In the genomic region with DNA sequence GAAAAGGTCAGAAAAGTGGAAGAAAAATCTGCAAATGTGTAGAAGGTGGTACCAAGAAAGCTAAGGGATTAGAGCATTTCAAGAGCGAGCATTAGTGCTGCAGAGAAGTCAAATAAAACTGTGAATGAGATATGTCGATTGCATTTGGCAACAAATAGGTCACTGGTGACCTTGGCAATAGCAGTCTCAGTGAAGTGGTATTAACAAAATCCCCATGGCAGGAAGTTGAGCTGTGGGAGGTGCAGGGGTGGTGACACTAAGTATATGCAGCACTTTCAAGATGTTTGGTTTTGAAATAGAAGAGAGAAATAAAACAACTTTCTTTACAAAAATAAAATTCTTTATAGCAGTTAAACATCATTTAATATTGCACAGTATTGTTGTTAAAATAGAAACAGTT, we compare ENCODE assay signal across 21 cellular contexts.
"Had no signal": no experiment of that assay in that cellular context is flagged by ENCODE, and none has a peak within 500 bp of the region (broad histone marks: within the 10 kb centered on the region; RNA-seq: fewer than 3 reads in every experiment).

No MANE protein-coding gene starts in this region.

- H2AFZ ChIP-seq: parathyroid adenoma had no signal

- ATAC-seq: activated naive CD4-positive, alpha-beta T cell treated with anti-CD3 and anti-CD28 coated beads, Interleukin-2, amount 50 U/mL, for 72 hours; left colon; natural killer cell treated with Interleukin-12 subunit alpha and Interleukin-12 subunit beta and Interleukin-15 and Interleukin-18, amount 100 ng/mL, for 72 hours; right lobe of liver had no signal

- H3K9ac ChIP-seq: parathyroid adenoma had no signal

- H3K4me3 ChIP-seq: adrenal gland, esophagus muscularis mucosa, lung, right lobe of liver, spleen, transverse colon had no signal

- FAIRE-seq: bronchial epithelial cell, endothelial cell of umbilical vein had no signal

- H3K4me1 ChIP-seq: adrenal gland, parathyroid adenoma, right lobe of liver had no signal

- H3K27ac ChIP-seq: adrenal gland, esophagus muscularis mucosa, neutrophil, parathyroid adenoma, right lobe of liver, spleen, transverse colon, WERI-Rb-1 had no signal

- H3K9me3 ChIP-seq: adrenal gland, esophagus muscularis mucosa, neutrophil, right lobe of liver, spleen, transverse colon had no signal

- H3K36me3 ChIP-seq: adrenal gland, esophagus muscularis mucosa, neutrophil, right lobe of liver, spleen, transverse colon, WERI-Rb-1 had no signal

- H3K27me3 ChIP-seq: adrenal gland, esophagus muscularis mucosa, neutrophil, right lobe of liver, spleen, transverse colon had no signal

- DNase-seq: activated CD4-positive, alpha-beta T cell treated with anti-CD3 and anti-CD28 coated beads for 1 hour; activated gamma-delta T cell treated with Interleukin-2 at 50 U/mL for 16 hours; cerebellar nuclear complex; effector CD8-positive, alpha-beta T cell; left colon; right lobe of liver; spleen; stimulated activated naive CD4-positive, alpha-beta T cell; substantia nigra; T-helper 2 cell; transverse colon; WERI-Rb-1 had no signal

- H3K79me2 ChIP-seq: parathyroid adenoma had no signal
